8 cellular contexts compared by ENCODE assay signal in genomic region chr1:35031103-35031452, GRCh38. TPM values are rescaled to one million over a fixed set of nuclear protein-coding genes. Genes with fewer than 3 reads are reported as not detected.
DNase-seq lines count a peak whose midpoint lies in the region; FAIRE-seq and TF ChIP-seq lines count a peak whose summit lies in the region.

No MANE protein-coding gene starts in this region.

- H2BK5ac ChIP-seq in mesenchymal stem cell (ENCODE audit: low read depth, low read length, poor library complexity, severe bottlenecking), result no peak overlapping the region

- peak overlapping the region; percentile 21 for H4K8ac ChIP-seq in mesenchymal stem cell (ENCODE audit: low read length)

- peak overlapping the region; percentile 88 for H3K27ac ChIP-seq in HUES64 (ENCODE audit: low read depth, low read length)
- no peak overlapping the region for H3K27ac ChIP-seq in ectodermal cell (ENCODE audit: insufficient read depth, low read depth, low read length, poor library complexity, severe bottlenecking)
- peak overlapping the region; percentile 96 for H3K27ac ChIP-seq in mesenchymal stem cell (ENCODE audit: low read length, poor library complexity, severe bottlenecking)

- peak overlapping the region; percentile 67 for H3K4me3 ChIP-seq in GM06990 (replicated peaks; ENCODE audit: low read depth, low read length)
- peak overlapping the region; percentile 92 for H3K4me3 ChIP-seq in HUES64 (ENCODE audit: low read length)
- peak overlapping the region; percentile 75 for H3K4me3 ChIP-seq in ectodermal cell (ENCODE audit: insufficient read depth, low read depth, low read length)
- peak overlapping the region; percentile 63 to 93 for H3K4me3 ChIP-seq in mesenchymal stem cell (ENCODE audit: insufficient read depth in 1 of 2, low read depth in 1 of 2, low read length in 2 of 2)

- H3K4me2 ChIP-seq in mesenchymal stem cell (ENCODE audit: low read length, poor library complexity, severe bottlenecking), result peak overlapping the region; percentile 85

- H3K4me1 ChIP-seq in HUES64 (ENCODE audit: insufficient read depth, low read length), result no peaks in the 10 kb centered on the region
- H3K4me1 ChIP-seq in ectodermal cell (ENCODE audit: control insufficient read depth, insufficient read depth, low read length), result peaks cover 5% of the 10 kb centered on the region
- peaks cover 4% of the 10 kb centered on the region for H3K4me1 ChIP-seq in mesenchymal stem cell (ENCODE audit: control insufficient read depth, insufficient read depth, low read depth, low read length)

- H2BK12ac ChIP-seq in mesenchymal stem cell (ENCODE audit: low read length in 2 of 2), result peak overlapping the region in 1 of 2 experiments; percentile 6

- peaks cover 2% of the 10 kb centered on the region for H3K36me3 ChIP-seq in GM06990 (ENCODE audit: control insufficient read depth, insufficient read depth, low read length)
- H3K36me3 ChIP-seq in HUES64 (ENCODE audit: insufficient read depth, low read length), result peaks cover 12% of the 10 kb centered on the region; the same call in 1 of the 2 replicates
- no peaks in the 10 kb centered on the region for H3K36me3 ChIP-seq in ectodermal cell (ENCODE audit: control insufficient read depth, insufficient read depth, low read length)
- H3K36me3 ChIP-seq in mesenchymal stem cell (ENCODE audit: control insufficient read depth in 1 of 2, insufficient read depth in 2 of 2, low read depth in 1 of 2, low read length in 2 of 2), result peaks cover 3 to 18% of the 10 kb centered on the region in 2 experiments

- DNase-seq in GM06990 (ENCODE audit: extremely low read depth, insufficient read length), result peak; percentile 29
- DNase-seq in activated CD4-positive, alpha-beta T cell treated with anti-CD3 and anti-CD28 coated beads, Interleukin-2, amount 50 U/mL, for 1 hour, result peak; percentile 35
- peak; percentile 57 for DNase-seq in mesenchymal stem cell
- peak; percentile 2 to 8 for DNase-seq in stimulated activated CD8-positive, alpha-beta memory T cell treated with anti-CD3 and anti-CD28 coated beads, Interleukin-2, amount 100 ng/mL, for 1 hour (ENCODE audit: low read depth in 2 of 2)
- DNase-seq in NCI-H1048 (lab: John Stamatoyannopoulos, UW), result no peak
- DNase-seq in HTR-8/SVneo (ENCODE audit: insufficient read length, low spot score), result no peak

- H3K9ac ChIP-seq in HUES64 (ENCODE audit: low read depth, low read length), result peak overlapping the region; percentile 81
- peak overlapping the region; percentile 97 for H3K9ac ChIP-seq in mesenchymal stem cell (ENCODE audit: low read length)

- no peak overlapping the region for H4K91ac ChIP-seq in mesenchymal stem cell (ENCODE audit: low read length)

- H2AK5ac ChIP-seq in mesenchymal stem cell (ENCODE audit: low read length, severe bottlenecking), result no peak overlapping the region

- H3K9me3 ChIP-seq in HUES64 (ENCODE audit: insufficient read depth, low read depth, low read length) (peaks cover 17% of the 10 kb centered on the region), ectodermal cell (ENCODE audit: control insufficient read depth, low read length) (no peaks in the 10 kb centered on the region), mesenchymal stem cell (ENCODE audit: control insufficient read depth, low read length) (peaks cover 13% of the 10 kb centered on the region)

- no peak overlapping the region for H2BK15ac ChIP-seq in mesenchymal stem cell (ENCODE audit: low read depth, poor library complexity, severe bottlenecking)

- FAIRE-seq in HTR-8/SVneo (lab: Jason Lieb, UNC), result no peak

- H3K23ac ChIP-seq in mesenchymal stem cell (ENCODE audit: low read length in 2 of 2), result no peak overlapping the region

- no peak overlapping the region for H2AFZ ChIP-seq in mesenchymal stem cell (ENCODE audit: low read depth, low read length)

- TF ChIP-seq CTCF in GM06990 (IDR thresholded peaks at IDR 0.05; ENCODE audit: insufficient read depth, low read length, poor library complexity, severe bottlenecking), result no peak

- peak overlapping the region; percentile 39 for H2BK120ac ChIP-seq in mesenchymal stem cell (ENCODE audit: low read depth, low read length)

- peak overlapping the region; percentile 16 to 54 for H3K4ac ChIP-seq in mesenchymal stem cell (ENCODE audit: low read depth in 1 of 2, low read length in 2 of 2)

- 3% methylated on average over 11 of the region's 11 CpGs for WGBS in HUES64
- 3 to 5% methylated on average over 11 of the region's 11 CpGs for WGBS in ectodermal cell, 2 experiments
- 2% methylated on average over 11 of the region's 11 CpGs for WGBS in mesenchymal stem cell

- peaks cover 8% of the 10 kb centered on the region for H3K79me1 ChIP-seq in mesenchymal stem cell (replicated peaks; ENCODE audit: low read length, poor library complexity, severe bottlenecking)

- peak overlapping the region; percentile 61 to 67 for H3K18ac ChIP-seq in mesenchymal stem cell (ENCODE audit: low read depth in 1 of 2, low read length in 2 of 2)

- H3K14ac ChIP-seq in mesenchymal stem cell (ENCODE audit: low read length in 2 of 2), result peak overlapping the region in 1 of 2 experiments; percentile 92

- H3K27me3 ChIP-seq in GM06990 (replicated peaks; ENCODE audit: control insufficient read depth, insufficient read depth, low read length) (no peaks in the 10 kb centered on the region), HUES64 (ENCODE audit: insufficient read depth, low read length) (no peaks in the 10 kb centered on the region), ectodermal cell (ENCODE audit: control insufficient read depth, insufficient read depth, low read length, poor library complexity, severe bottlenecking) (no peaks in the 10 kb centered on the region), mesenchymal stem cell (ENCODE audit: control insufficient read depth in 1 of 2, insufficient read depth in 1 of 2, low read length in 2 of 2) (no peaks in the 10 kb centered on the region)

RNA-seq across cellular contexts. Expression of gene ZMYM6, which starts 0.7 kb away (rescaled TPM):
- polyA plus RNA-seq in HUES64 (2013, experiment 1 of 2), result 7.3 TPM
- 8.4 TPM for polyA plus RNA-seq in HUES64 (2013, experiment 2 of 2)
- polyA plus RNA-seq in ectodermal cell (2013, experiment 1 of 4), result 9.3 TPM
- polyA plus RNA-seq in ectodermal cell (2013, experiment 2 of 4), result 12.6 TPM
- polyA plus RNA-seq in ectodermal cell (2013, experiment 3 of 4), result 9.5 TPM
- 11.6 TPM for polyA plus RNA-seq in ectodermal cell (2013, experiment 4 of 4)
- polyA plus RNA-seq in mesenchymal stem cell (2013, experiment 1 of 2), result 14.8 TPM
- 14.3 TPM for polyA plus RNA-seq in mesenchymal stem cell (2013, experiment 2 of 2)

RNA-seq across cellular contexts. Expression of gene TMEM35B, which starts 45.9 kb away (rescaled TPM):
- polyA plus RNA-seq in HUES64 (2013, experiment 1 of 2), result 18.3 TPM
- 17.8 TPM for polyA plus RNA-seq in HUES64 (2013, experiment 2 of 2)
- 18.4 TPM for polyA plus RNA-seq in ectodermal cell (2013, experiment 1 of 4)
- 18.1 TPM for polyA plus RNA-seq in ectodermal cell (2013, experiment 2 of 4)
- polyA plus RNA-seq in ectodermal cell (2013, experiment 3 of 4), result 23.6 TPM
- 26.3 TPM for polyA plus RNA-seq in ectodermal cell (2013, experiment 4 of 4)
- polyA plus RNA-seq in mesenchymal stem cell (2013, experiment 1 of 2), result 31.1 TPM
- polyA plus RNA-seq in mesenchymal stem cell (2013, experiment 2 of 2), result 35.9 TPM

RNA-seq across cellular contexts. Expression of gene ZMYM1, which starts 48.1 kb away (rescaled TPM):
- polyA plus RNA-seq in HUES64 (2013, experiment 1 of 2), result 13.3 TPM
- polyA plus RNA-seq in HUES64 (2013, experiment 2 of 2), result 16.2 TPM
- 20.8 TPM for polyA plus RNA-seq in ectodermal cell (2013, experiment 1 of 4)
- polyA plus RNA-seq in ectodermal cell (2013, experiment 2 of 4), result 19.2 TPM
- polyA plus RNA-seq in ectodermal cell (2013, experiment 3 of 4), result 14.8 TPM
- polyA plus RNA-seq in ectodermal cell (2013, experiment 4 of 4), result 15.8 TPM
- polyA plus RNA-seq in mesenchymal stem cell (2013, experiment 1 of 2), result 6.8 TPM
- polyA plus RNA-seq in mesenchymal stem cell (2013, experiment 2 of 2), result 7.2 TPM

Comparison
In these comparisons a context has a peak if more than half of its experiments do, and no peak if none do; other contexts are left out.
1. DNase-seq: peak in GM06990 (single experiment), activated CD4-positive, alpha-beta T cell treated with anti-CD3 and anti-CD28 coated beads, Interleukin-2, amount 50 U/mL, for 1 hour (single experiment), mesenchymal stem cell (single experiment) and stimulated activated CD8-positive, alpha-beta memory T cell treated with anti-CD3 and anti-CD28 coated beads, Interleukin-2, amount 100 ng/mL, for 1 hour (2 of 2); none in NCI-H1048 (single experiment) and HTR-8/SVneo (single experiment).
2. Peak in every context shown above with its lines, with median percentiles within 50 percentile points of each other: H3K4me3 ChIP-seq.